ENCODE assay signal across 30 cellular contexts in the genomic region with DNA sequence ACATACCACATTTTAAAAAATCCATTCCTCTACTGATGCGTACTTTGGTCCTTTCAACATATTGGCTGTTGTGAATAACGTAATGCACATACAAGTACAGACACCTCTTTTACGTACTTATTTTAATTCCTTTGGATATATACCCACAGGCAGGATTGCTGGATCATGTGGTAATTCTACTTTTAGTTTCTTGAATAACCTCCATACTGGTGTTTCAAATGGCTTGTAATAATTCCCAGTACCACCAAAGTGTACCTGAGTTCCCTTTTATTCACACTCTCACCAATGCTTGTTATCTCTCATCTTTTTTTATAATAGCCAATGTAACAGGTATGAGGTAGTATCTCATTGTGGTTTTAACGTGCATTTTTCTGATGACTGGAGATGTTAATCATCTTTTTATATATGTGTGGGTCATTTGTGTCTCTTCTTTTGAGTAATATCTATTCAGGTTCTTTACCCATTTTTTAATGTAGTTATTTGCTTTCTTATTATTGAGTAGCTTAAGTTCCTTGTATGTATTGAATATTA.
"Had no signal": no experiment of that assay in that cellular context is flagged by ENCODE, and none has a peak within 500 bp of the region (broad histone marks: within the 10 kb centered on the region; RNA-seq: fewer than 3 reads in every experiment).

No MANE protein-coding gene starts in this region.

- H3K27me3 Mint-ChIP-seq: activated CD4-positive, alpha-beta T cell treated with anti-CD3 and anti-CD28 coated beads, Interleukin-2, amount 10 ng/mL, durations not matched to agents 24 days and 14 days; activated CD8-positive, alpha-beta memory T cell treated with anti-CD3 and anti-CD28 coated beads, Interleukin-2, amount 10 ng/mL, durations not matched to agents 7 days and 5 days had no signal

- H3K27me3 ChIP-seq: brain microvascular endothelial cell, esophagus muscularis mucosa had no signal

- DNase-seq: activated CD4-positive, alpha-beta memory T cell treated with anti-CD3 and anti-CD28 coated beads for 36 hours; activated CD4-positive, alpha-beta T cell treated with anti-CD3 and anti-CD28 coated beads for 36 hours; activated CD4-positive, alpha-beta T cell treated with anti-CD3 and anti-CD28 coated beads, Interleukin-2, amount 10 ng/mL, durations not matched to agents 24 days and 14 days; activated CD4-positive, CD25-positive, alpha-beta regulatory T cell; activated CD4-positive, CD25-positive, alpha-beta regulatory T cell treated with anti-CD3 and anti-CD28 coated beads, Interleukin-2, amount 50 U/mL, for 72 hours; activated CD8-positive, alpha-beta memory T cell treated with anti-CD3 and anti-CD28 coated beads, Interleukin-2, amount 10 ng/mL, durations not matched to agents 7 days and 5 days; activated CD8-positive, alpha-beta memory T cell treated with anti-CD3 and anti-CD28 coated beads, Interleukin-2, amount 50 U/mL, for 4 hours; activated CD8-positive, alpha-beta T cell treated with anti-CD3 and anti-CD28 coated beads, Interleukin-2, amount 10 ng/mL, durations not matched to agents 7 days and 5 days; activated effector memory CD4-positive, alpha-beta T cell treated with Interleukin-2 at 50 U/mL for 16 hours; activated gamma-delta T cell treated with Interleukin-2 at 50 U/mL for 16 hours; activated naive CD4-positive, alpha-beta T cell treated with anti-CD3 and anti-CD28 coated beads, Interleukin-2, amount 50 U/mL, for 16 hours; activated naive CD4-positive, alpha-beta T cell treated with Interleukin-2 at 50 U/mL for 16 hours; activated T-cell treated with anti-CD3 and anti-CD28 coated beads, Interleukin-2, amount 50 U/mL, for 1 hour; amniotic stem cell; anterior cingulate cortex; brain microvascular endothelial cell; caudate nucleus; cortex of kidney; dermis blood vessel endothelial cell; effector CD4-positive, alpha-beta T cell; erythroblast; head of caudate nucleus had no signal

- H3K4me3 Mint-ChIP-seq: activated CD4-positive, alpha-beta memory T cell treated with anti-CD3 and anti-CD28 coated beads for 36 hours; activated CD4-positive, alpha-beta T cell treated with anti-CD3 and anti-CD28 coated beads for 36 hours; activated CD4-positive, alpha-beta T cell treated with anti-CD3 and anti-CD28 coated beads, Interleukin-2, amount 10 ng/mL, durations not matched to agents 24 days and 14 days; activated CD8-positive, alpha-beta memory T cell treated with anti-CD3 and anti-CD28 coated beads, Interleukin-2, amount 10 ng/mL, durations not matched to agents 7 days and 5 days; activated CD8-positive, alpha-beta T cell treated with anti-CD3 and anti-CD28 coated beads, Interleukin-2, amount 10 ng/mL, durations not matched to agents 7 days and 5 days; activated naive CD8-positive, alpha-beta T cell; activated T-helper 17 cell treated with anti-CD3 and anti-CD28 coated beads, Interleukin-2, amount 50 U/mL, for 72 hours had no signal

- H3K36me3 ChIP-seq: brain microvascular endothelial cell, esophagus muscularis mucosa had no signal

- H3K4me3 ChIP-seq: esophagus muscularis mucosa had no signal

- H3K4me1 Mint-ChIP-seq: activated CD4-positive, alpha-beta T cell treated with anti-CD3 and anti-CD28 coated beads for 36 hours had no signal

- H3K27ac ChIP-seq: brain microvascular endothelial cell, esophagus muscularis mucosa had no signal

- FAIRE-seq: astrocyte, colon, endometrium, endothelial cell of umbilical vein, frontal cortex had no signal

- H3K4me1 ChIP-seq: esophagus muscularis mucosa had no signal

- H3K36me3 Mint-ChIP-seq: activated CD4-positive, alpha-beta memory T cell treated with anti-CD3 and anti-CD28 coated beads for 36 hours had no signal

- ATAC-seq: activated CD4-positive, alpha-beta T cell treated with anti-CD3 and anti-CD28 coated beads for 36 hours; activated CD8-positive, alpha-beta memory T cell treated with anti-CD3 and anti-CD28 coated beads, Interleukin-2, amount 10 ng/mL, durations not matched to agents 7 days and 5 days; activated CD8-positive, alpha-beta T cell treated with anti-CD3 and anti-CD28 coated beads, Interleukin-2, amount 10 ng/mL, durations not matched to agents 7 days and 5 days; activated T-helper 17 cell treated with anti-CD3 and anti-CD28 coated beads, Interleukin-2, amount 50 U/mL, for 72 hours had no signal

- H3K27ac Mint-ChIP-seq: activated CD4-positive, alpha-beta memory T cell treated with anti-CD3 and anti-CD28 coated beads for 36 hours; activated CD4-positive, alpha-beta T cell treated with anti-CD3 and anti-CD28 coated beads for 36 hours; activated CD4-positive, alpha-beta T cell treated with anti-CD3 and anti-CD28 coated beads, Interleukin-2, amount 10 ng/mL, durations not matched to agents 24 days and 14 days; activated CD8-positive, alpha-beta memory T cell treated with anti-CD3 and anti-CD28 coated beads, Interleukin-2, amount 10 ng/mL, durations not matched to agents 7 days and 5 days; activated CD8-positive, alpha-beta T cell treated with anti-CD3 and anti-CD28 coated beads, Interleukin-2, amount 10 ng/mL, durations not matched to agents 7 days and 5 days; activated naive CD8-positive, alpha-beta T cell; activated T-helper 17 cell treated with anti-CD3 and anti-CD28 coated beads, Interleukin-2, amount 50 U/mL, for 72 hours had no signal
